ENCODE assay signal across 8 cellular contexts in the genomic region with DNA sequence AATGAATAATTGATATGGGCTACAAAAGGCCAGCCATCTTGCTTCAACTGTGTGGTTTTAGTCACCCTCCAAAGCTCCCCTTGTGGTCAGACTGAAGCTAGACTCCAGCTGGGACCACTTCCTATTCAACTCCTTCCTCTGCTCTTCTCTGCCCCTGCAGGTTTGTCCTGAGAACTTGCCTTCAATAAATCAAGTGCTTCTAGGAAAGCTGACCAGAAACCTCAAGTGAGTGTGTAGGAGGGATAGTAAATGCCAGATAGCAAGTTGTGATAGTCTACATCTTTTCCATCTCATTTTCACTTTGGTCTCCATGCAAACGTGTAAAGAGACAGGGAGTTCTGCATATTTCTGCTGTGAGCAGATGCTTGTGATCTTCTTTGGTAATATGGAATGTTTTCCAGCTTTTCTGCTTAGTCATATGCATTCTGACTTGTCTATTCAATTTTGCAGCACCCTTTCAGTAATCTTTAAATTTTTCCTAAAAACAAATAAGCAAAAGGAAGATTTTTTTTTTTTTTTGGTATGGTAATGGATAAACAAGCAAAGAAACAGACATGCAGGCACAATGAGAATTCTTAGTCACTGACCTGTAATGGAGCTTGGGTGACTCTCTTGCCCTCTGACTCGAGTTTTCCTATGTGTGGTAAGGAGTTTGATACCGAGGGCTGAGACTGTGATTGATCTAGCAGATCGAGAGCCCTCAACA.
DNase-seq lines count a peak whose midpoint lies in the region; ATAC-seq, FAIRE-seq and TF ChIP-seq lines count a peak whose summit lies in the region.

No MANE protein-coding gene starts in this region.

- H3K9ac ChIP-seq in HCT116 (ENCODE audit: low read length): no peak overlapping the region

- TF ChIP-seq CTCF in A549 (IDR thresholded peaks at IDR 0.05): no peak
- peak; percentile 34 to 71 (median 62); a peak in 5 of 6 replicates for TF ChIP-seq CTCF in HCT116 (IDR thresholded peaks at IDR 0.05 in 2 of 3, conservative IDR thresholded peaks at IDR 0.05 in 1 of 3; ENCODE audit: borderline replicate concordance in 1 of 3, insufficient read depth in 1 of 3, low read depth in 2 of 3, low read length in 2 of 3)

- TF ChIP-seq EP300 in A549 (IDR thresholded peaks at IDR 0.05): no peak

- H3K4me2 ChIP-seq in A549: no peak overlapping the region
- H3K4me2 ChIP-seq in HCT116 (ENCODE audit: low read length): no peak overlapping the region

- H3K27me3 ChIP-seq in HCT116 (ENCODE audit: insufficient read depth, low read length): peaks cover 4% of the 10 kb centered on the region; the same call in 1 of the 2 replicates

- CTCF ChIA-PET in A549 (lab: Yijun Ruan, JAX) (interaction anchor here (0.7 to 1.0 kb wide), 2 partner anchors 173 to 459 kb away, joined by 3 to 4 read pairs; no protein-coding TSS in a partner anchor), HCT116 (lab: Charles Lee) (interaction anchor here (0.7 to 1.7 kb wide), 9 partner anchors 10 to 170 kb away, joined by 3 to 5 read pairs (median 4); no protein-coding TSS in a partner anchor)

- no peaks in the 10 kb centered on the region for H3K36me3 ChIP-seq in HCT116 (ENCODE audit: control insufficient read depth in 1 of 2, insufficient read depth in 2 of 2, low read length in 2 of 2)

- peak; percentile 91 for FAIRE-seq in A549 (lab: Jason Lieb, UNC)

- POLR2A ChIA-PET in A549 (lab: Yijun Ruan, JAX) (no interaction called here), HCT116 (lab: Charles Lee) (no interaction called here)

- intact Hi-C loops in HCT116 (cut with micrococcal nuclease) (no loop called here), posterior vena cava (cut with DNase I) (no loop called here)

- RAD21 ChIA-PET in HCT116 (lab: Charles Lee; ENCODE audit: low non-redundant PET in 1 of 2, low total read pairs in 2 of 2, uncharacterized antibody in 2 of 2, unreplicated experiment in 2 of 2): no interaction called here

- BruUV-seq in HCT116 (replicated peaks; lab: Mats Ljungman, UMichigan): no TSS peak

- H4K20me1 ChIP-seq in HCT116 (ENCODE audit: insufficient read depth): no peaks in the 10 kb centered on the region

- H3K27ac ChIP-seq in A549 (no peak overlapping the region), HCT116 (ENCODE audit: low read depth, low read length) (no peak overlapping the region)

- H3K4me3 ChIP-seq in A549 (no peak overlapping the region), HCT116 (replicated peaks in 1 of 2; ENCODE audit: low read depth in 1 of 2, low read length in 2 of 2) (no peak overlapping the region)

- peak in 1 of 2 experiments; percentile 32; a peak in 2 of 5 replicates for TF ChIP-seq RAD21 in A549 (conservative IDR thresholded peaks at IDR 0.05 in 1 of 2, IDR thresholded peaks at IDR 0.05 in 1 of 2)
- TF ChIP-seq RAD21 in HCT116 (IDR thresholded peaks at IDR 0.05; ENCODE audit: low read depth): peak; percentile 8; the same call in 1 of the 2 replicates

- H2AFZ ChIP-seq in HCT116 (ENCODE audit: low read depth, low read length, poor library complexity, severe bottlenecking): no peak overlapping the region

- TF ChIP-seq POLR2A in A549 (IDR thresholded peaks at IDR 0.05; ENCODE audit: low read length) (no peak), HCT116 (IDR thresholded peaks at IDR 0.05; ENCODE audit: borderline replicate concordance, extremely low read depth, insufficient read depth, insufficient read length) (no peak)

- no peaks in the 10 kb centered on the region for H3K9me3 ChIP-seq in A549
- H3K9me3 ChIP-seq in HCT116 (ENCODE audit: control insufficient read depth in 1 of 2, insufficient read depth in 1 of 2, low read depth in 1 of 2, low read length in 2 of 2): no peaks in the 10 kb centered on the region

- H3K9me2 ChIP-seq in HCT116 (ENCODE audit: insufficient read depth): no peaks in the 10 kb centered on the region

- no peaks in the 10 kb centered on the region for H3K79me2 ChIP-seq in HCT116 (ENCODE audit: insufficient read depth, low read length)

- H3K4me1 ChIP-seq in A549 (no peaks in the 10 kb centered on the region), HCT116 (ENCODE audit: control insufficient read depth in 1 of 2, insufficient read depth in 2 of 2, low read length in 2 of 2) (no peaks in the 10 kb centered on the region)

- DNase-seq in A549 (ENCODE audit: low read depth in 1 of 2, low spot score in 1 of 2) (peak; percentile 38 to 78), HCT116 (ENCODE audit: low read depth, low spot score) (peak; percentile 65), RKO (ENCODE audit: low spot score) (peak; percentile 82), fibroblast of the conjunctiva (ENCODE audit: low read depth) (peak; percentile 47), posterior vena cava (ENCODE audit: low spot score) (no peak)

- 8% methylated on average over 4 of the region's 4 CpGs for WGBS in A549 (ENCODE audit: missing lambda C conversion rate)

- ATAC-seq in A549 (peak; percentile 97 to 99), HCT116 (peak; percentile 99), GM19455 (IDR thresholded peaks at IDR 0.05; ENCODE audit: unreplicated experiment) (no peak), HG02970 (IDR thresholded peaks at IDR 0.05; ENCODE audit: low FRiP score, unreplicated experiment) (no peak), GM21515 (IDR thresholded peaks at IDR 0.05; ENCODE audit: unreplicated experiment) (no peak)

TF ChIP-seq in A549, 52 proteins besides CTCF, POLR2A, EP300 and RAD21 (continues in another document):
- TF ChIP-seq BHLHE40 (IDR thresholded peaks at IDR 0.05; ENCODE audit: low read depth, low read length) (no peak), ZFP36 (IDR thresholded peaks at IDR 0.05; ENCODE audit: borderline replicate concordance, partially characterized antibody) (no peak), CHD2 (IDR thresholded peaks at IDR 0.05; ENCODE audit: low read length, partially characterized antibody) (no peak), SREBF2 (IDR thresholded peaks at IDR 0.05) (no peak), NR3C1 (IDR thresholded peaks at IDR 0.05) (no peak), PHF8 (IDR thresholded peaks at IDR 0.05; ENCODE audit: borderline replicate concordance, low read depth) (no peak), HOXB13 (CRISPR knock-in tag; IDR thresholded peaks at IDR 0.05; ENCODE audit: low read depth) (no peak), KDM5A (IDR thresholded peaks at IDR 0.05) (no peak), HOXA7 (CRISPR knock-in tag; IDR thresholded peaks at IDR 0.05) (no peak)
- TF ChIP-seq, protein P1, sequence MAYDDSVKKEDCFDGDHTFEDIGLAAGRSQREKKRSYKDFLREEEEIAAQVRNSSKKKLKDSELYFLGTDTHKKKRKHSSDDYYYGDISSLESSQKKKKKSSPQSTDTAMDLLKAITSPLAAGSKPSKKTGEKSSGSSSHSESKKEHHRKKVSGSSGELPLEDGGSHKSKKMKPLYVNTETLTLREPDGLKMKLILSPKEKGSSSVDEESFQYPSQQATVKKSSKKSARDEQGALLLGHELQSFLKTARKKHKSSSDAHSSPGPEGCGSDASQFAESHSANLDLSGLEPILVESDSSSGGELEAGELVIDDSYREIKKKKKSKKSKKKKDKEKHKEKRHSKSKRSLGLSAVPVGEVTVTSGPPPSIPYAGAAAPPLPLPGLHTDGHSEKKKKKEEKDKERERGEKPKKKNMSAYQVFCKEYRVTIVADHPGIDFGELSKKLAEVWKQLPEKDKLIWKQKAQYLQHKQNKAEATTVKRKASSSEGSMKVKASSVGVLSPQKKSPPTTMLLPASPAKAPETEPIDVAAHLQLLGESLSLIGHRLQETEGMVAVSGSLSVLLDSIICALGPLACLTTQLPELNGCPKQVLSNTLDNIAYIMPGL (CRISPR knock-in tag; IDR thresholded peaks at IDR 0.05; ENCODE audit: borderline replicate concordance): no peak
- TF ChIP-seq, protein P2, sequence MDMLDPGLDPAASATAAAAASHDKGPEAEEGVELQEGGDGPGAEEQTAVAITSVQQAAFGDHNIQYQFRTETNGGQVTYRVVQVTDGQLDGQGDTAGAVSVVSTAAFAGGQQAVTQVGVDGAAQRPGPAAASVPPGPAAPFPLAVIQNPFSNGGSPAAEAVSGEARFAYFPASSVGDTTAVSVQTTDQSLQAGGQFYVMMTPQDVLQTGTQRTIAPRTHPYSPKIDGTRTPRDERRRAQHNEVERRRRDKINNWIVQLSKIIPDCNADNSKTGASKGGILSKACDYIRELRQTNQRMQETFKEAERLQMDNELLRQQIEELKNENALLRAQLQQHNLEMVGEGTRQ (IDR thresholded peaks at IDR 0.05): no peak

TF ChIP-seq in HCT116, 20 proteins besides CTCF, POLR2A, EP300 and RAD21:
- TF ChIP-seq FOSL1 (IDR thresholded peaks at IDR 0.05; ENCODE audit: low read depth) (no peak), ELF1 (IDR thresholded peaks at IDR 0.05; ENCODE audit: borderline replicate concordance, low read depth) (no peak), ZNF274 (IDR thresholded peaks at IDR 0.05; ENCODE audit: low read depth, low read length) (no peak), ATF3 (IDR thresholded peaks at IDR 0.05) (no peak), POLR2AphosphoS5 (IDR thresholded peaks at IDR 0.05; ENCODE audit: low read depth, low read length) (no peak), SP1 (IDR thresholded peaks at IDR 0.05; ENCODE audit: low read depth) (no peak), SRF (IDR thresholded peaks at IDR 0.05; ENCODE audit: low read depth) (no peak), CEBPB (IDR thresholded peaks at IDR 0.05; ENCODE audit: low read depth) (no peak), EZH2 (IDR thresholded peaks at IDR 0.05) (no peak)
- TF ChIP-seq, protein P3, sequence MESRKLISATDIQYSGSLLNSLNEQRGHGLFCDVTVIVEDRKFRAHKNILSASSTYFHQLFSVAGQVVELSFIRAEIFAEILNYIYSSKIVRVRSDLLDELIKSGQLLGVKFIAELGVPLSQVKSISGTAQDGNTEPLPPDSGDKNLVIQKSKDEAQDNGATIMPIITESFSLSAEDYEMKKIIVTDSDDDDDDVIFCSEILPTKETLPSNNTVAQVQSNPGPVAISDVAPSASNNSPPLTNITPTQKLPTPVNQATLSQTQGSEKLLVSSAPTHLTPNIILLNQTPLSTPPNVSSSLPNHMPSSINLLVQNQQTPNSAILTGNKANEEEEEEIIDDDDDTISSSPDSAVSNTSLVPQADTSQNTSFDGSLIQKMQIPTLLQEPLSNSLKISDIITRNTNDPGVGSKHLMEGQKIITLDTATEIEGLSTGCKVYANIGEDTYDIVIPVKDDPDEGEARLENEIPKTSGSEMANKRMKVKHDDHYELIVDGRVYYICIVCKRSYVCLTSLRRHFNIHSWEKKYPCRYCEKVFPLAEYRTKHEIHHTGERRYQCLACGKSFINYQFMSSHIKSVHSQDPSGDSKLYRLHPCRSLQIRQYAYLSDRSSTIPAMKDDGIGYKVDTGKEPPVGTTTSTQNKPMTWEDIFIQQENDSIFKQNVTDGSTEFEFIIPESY (IDR thresholded peaks at IDR 0.05; ENCODE audit: extremely low read depth, insufficient replicate concordance, low read length): no peak

Comparison
In these comparisons a context has a peak if more than half of its experiments do, and no peak if none do; other contexts are left out.
1. ATAC-seq: peak in A549 (2 of 2) and HCT116 (single experiment); none in GM19455 (single experiment), HG02970 (single experiment) and GM21515 (single experiment).
2. Of the 6 proteins assayed by ChIP-seq in both A549 and HCT116: peak only in A549: none; only in HCT116: CTCF; in both: none; in neither: 4; mixed calls (peak in some experiments, not most) for 1.